15 cellular contexts compared by ENCODE assay signal in the genomic region with DNA sequence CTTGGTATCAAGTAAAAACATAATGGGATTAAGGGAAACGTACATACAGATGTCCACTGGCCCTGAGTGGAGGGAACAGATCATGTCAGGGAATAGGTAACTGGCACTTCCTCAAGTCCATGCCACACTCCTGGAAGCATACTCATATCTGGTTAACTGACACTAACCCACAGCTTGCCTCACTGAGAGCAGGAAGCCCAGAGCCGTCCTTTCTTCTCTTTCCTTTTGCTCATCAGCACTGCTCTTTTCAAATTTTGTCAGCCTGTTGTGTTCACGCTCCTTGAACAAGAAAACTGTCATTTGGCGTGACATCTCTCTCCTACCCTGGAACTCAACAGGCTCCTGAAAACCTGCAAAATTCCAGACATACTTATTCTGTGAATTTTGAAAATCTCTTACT.
A peak's percentile ranks its signal among the peaks of the same experiment; 100 is the strongest.
DNase-seq lines count a peak whose midpoint lies in the region; ATAC-seq and TF ChIP-seq lines count a peak whose summit lies in the region.
"Had no signal": no experiment of that assay in that cellular context is flagged by ENCODE, and none has a peak within 500 bp of the region (broad histone marks: within the 10 kb centered on the region; RNA-seq: fewer than 3 reads in every experiment).

No MANE protein-coding gene starts in this region.

- peak overlapping the region; percentile 3 for H3K27ac Mint-ChIP-seq in nephron progenitor cell
- H3K27ac Mint-ChIP-seq: B cell; CD4-positive, alpha-beta T cell had no signal

- in situ Hi-C loops in GM13976 (cut with MboI; ENCODE audit: low sequenced_read_pairs, unreplicated experiment) = no loop called here

- H3K27me3 Mint-ChIP-seq in nephron progenitor cell (ENCODE audit: low read depth, poor library complexity) = no peaks in the 10 kb centered on the region
- H3K27me3 Mint-ChIP-seq: B cell; CD4-positive, alpha-beta T cell had no signal

- H3K9me3 ChIP-seq in mucosa of descending colon = no peaks in the 10 kb centered on the region
- H3K9me3 ChIP-seq: HAP-1 had no signal

- H3K36me3 ChIP-seq in mucosa of descending colon (ENCODE audit: low read depth) = no peaks in the 10 kb centered on the region
- H3K36me3 ChIP-seq: HAP-1 had no signal

- peaks cover 29% of the 10 kb centered on the region for H3K4me1 Mint-ChIP-seq in nephron progenitor cell
- H3K4me1 Mint-ChIP-seq: B cell had no signal

- no peak for TF ChIP-seq CTCF in nephron progenitor cell (IDR thresholded peaks at IDR 0.05)
- no peak for TF ChIP-seq CTCF in GM13976 (IDR thresholded peaks at IDR 0.05; ENCODE audit: borderline replicate concordance, control extremely low read depth, extremely low read depth, insufficient read depth, missing control alignments)
- no peak for TF ChIP-seq CTCF in mucosa of descending colon (IDR thresholded peaks at IDR 0.05)

- H3K36me3 Mint-ChIP-seq in nephron progenitor cell (ENCODE audit: low read depth) = peaks cover 4% of the 10 kb centered on the region

- intact Hi-C loops in mucosa of descending colon (cut with DNase I, micrococcal nuclease) = no loop called here

- no peaks in the 10 kb centered on the region for H3K9me3 Mint-ChIP-seq in nephron progenitor cell
- H3K9me3 Mint-ChIP-seq: CD4-positive, alpha-beta T cell had no signal

- no peak overlapping the region for H3K4me3 ChIP-seq in mucosa of descending colon
- H3K4me3 ChIP-seq: GM12878, HAP-1 had no signal

- H3K4me1 ChIP-seq in mucosa of descending colon (ENCODE audit: low read depth) = no peaks in the 10 kb centered on the region

- ATAC-seq in mucosa of descending colon = no peak
- ATAC-seq: GM12878, HepG2 had no signal

- DNase-seq in NCI-H82 (lab: John Stamatoyannopoulos, UW) (peak; percentile 62), cerebellum (ENCODE audit: low spot score) (peak; percentile 7), nephron progenitor cell (no peak), GM13976 (ENCODE audit: low spot score) (no peak), SIG-M5 (lab: John Stamatoyannopoulos, UW) (no peak), mucosa of descending colon (no peak)
- no peak for DNase-seq in stimulated activated CD4-positive, alpha-beta T cell treated with anti-CD3 and anti-CD28 coated beads, Interleukin-4, amount 100 ng/mL, for 4 hours
- DNase-seq: C1 segment of cervical spinal cord; Calu3; CD4-positive, alpha-beta T cell; DMS 273 treated with DMSO at 0.1 percent for 48 hours had no signal

- no peak overlapping the region for H3K4me3 Mint-ChIP-seq in nephron progenitor cell
- H3K4me3 Mint-ChIP-seq: B cell; CD4-positive, alpha-beta T cell had no signal

Comparison
In these comparisons a context has a peak if more than half of its experiments do, and no peak if none do; other contexts are left out.
1. DNase-seq: peak in NCI-H82 (single experiment) and cerebellum (single experiment); none in nephron progenitor cell (single experiment), GM13976 (single experiment), stimulated activated CD4-positive, alpha-beta T cell treated with anti-CD3 and anti-CD28 coated beads, Interleukin-4, amount 100 ng/mL, for 4 hours (0 of 2), SIG-M5 (single experiment) and mucosa of descending colon (0 of 3).